7 cellular contexts compared by ENCODE assay signal in the genomic region with DNA sequence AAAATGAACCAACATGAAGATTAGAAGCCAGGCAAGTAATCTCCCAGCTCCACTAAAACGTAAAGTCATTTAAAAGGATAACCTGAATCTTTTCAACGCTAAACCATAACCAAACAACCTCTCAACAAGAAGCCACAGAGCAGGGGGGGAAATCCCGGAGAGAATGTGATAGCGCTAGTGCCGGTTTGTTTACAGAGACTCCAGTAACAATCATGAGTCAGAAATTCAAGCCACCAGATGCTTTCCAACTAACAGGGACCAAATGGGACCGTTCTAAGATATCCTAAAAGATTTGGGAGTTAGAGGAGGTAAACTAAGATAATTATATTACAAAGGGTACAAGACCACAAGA.
DNase-seq lines count a peak whose midpoint lies in the region; ATAC-seq and TF ChIP-seq lines count a peak whose summit lies in the region.

No MANE protein-coding gene starts in this region.

- H3K4me3 Mint-ChIP-seq in activated T-cell treated with anti-CD3 and anti-CD28 coated beads, Interleukin-2, amount 50 U/mL, for 24 hours: peak overlapping the region; percentile 94
- H3K4me3 Mint-ChIP-seq in nephron progenitor cell: peak overlapping the region; percentile 99

- H3K27ac Mint-ChIP-seq in activated T-cell treated with anti-CD3 and anti-CD28 coated beads, Interleukin-2, amount 50 U/mL, for 24 hours: peak overlapping the region; percentile 99
- H3K27ac Mint-ChIP-seq in nephron progenitor cell: peak overlapping the region; percentile 95

- no peaks in the 10 kb centered on the region for H3K9me3 Mint-ChIP-seq in activated T-cell treated with anti-CD3 and anti-CD28 coated beads, Interleukin-2, amount 50 U/mL, for 24 hours
- peaks cover 4% of the 10 kb centered on the region for H3K9me3 Mint-ChIP-seq in nephron progenitor cell

- in situ Hi-C loops in GM13976 (cut with MboI; ENCODE audit: low sequenced_read_pairs, unreplicated experiment): no loop called here

- TF ChIP-seq CTCF in GM13976 (IDR thresholded peaks at IDR 0.05; ENCODE audit: borderline replicate concordance, control extremely low read depth, extremely low read depth, insufficient read depth, missing control alignments): no peak
- no peak for TF ChIP-seq CTCF in nephron progenitor cell (IDR thresholded peaks at IDR 0.05)

- peaks cover 59% of the 10 kb centered on the region for H3K4me1 Mint-ChIP-seq in activated T-cell treated with anti-CD3 and anti-CD28 coated beads, Interleukin-2, amount 50 U/mL, for 24 hours (ENCODE audit: low read depth)
- peaks cover 55% of the 10 kb centered on the region for H3K4me1 Mint-ChIP-seq in nephron progenitor cell

- DNase-seq in GM13976 (ENCODE audit: low spot score): peak; percentile 70
- peak; percentile 52 for DNase-seq in NCI-H748 (lab: John Stamatoyannopoulos, UW; ENCODE audit: unreplicated experiment)
- peak; percentile 68 for DNase-seq in activated T-cell treated with anti-CD3 and anti-CD28 coated beads, Interleukin-2, amount 50 U/mL, for 24 hours
- DNase-seq in fibroblast of gingiva (ENCODE audit: low read depth): peak; percentile 75
- DNase-seq in nephron progenitor cell: peak; percentile 27
- peak; percentile 71 for DNase-seq in superior temporal gyrus (ENCODE audit: extremely low spot score)

- peaks cover 49% of the 10 kb centered on the region for H3K36me3 Mint-ChIP-seq in activated T-cell treated with anti-CD3 and anti-CD28 coated beads, Interleukin-2, amount 50 U/mL, for 24 hours (ENCODE audit: low read depth)
- peaks cover 15% of the 10 kb centered on the region for H3K36me3 Mint-ChIP-seq in nephron progenitor cell (ENCODE audit: low read depth)

- H3K27me3 Mint-ChIP-seq in activated T-cell treated with anti-CD3 and anti-CD28 coated beads, Interleukin-2, amount 50 U/mL, for 24 hours: no peaks in the 10 kb centered on the region
- H3K27me3 Mint-ChIP-seq in nephron progenitor cell (ENCODE audit: low read depth, poor library complexity): peaks cover 24% of the 10 kb centered on the region

- peak; percentile 24 for ATAC-seq in HG03108 (IDR thresholded peaks at IDR 0.05; ENCODE audit: unreplicated experiment)

Comparison
In these comparisons a context has a peak if more than half of its experiments do, and no peak if none do; other contexts are left out.
1. Peak in every context shown above with its lines: DNase-seq and ATAC-seq.